8 cellular contexts compared by ENCODE assay signal in genomic region chr20:33992145-33992922, GRCh38. TPM values are rescaled to one million over a fixed set of nuclear protein-coding genes. Genes with fewer than 3 reads are reported as not detected.
DNase-seq lines count a peak whose midpoint lies in the region; ATAC-seq and TF ChIP-seq lines count a peak whose summit lies in the region.

No MANE protein-coding gene starts in this region.

- 30% methylated on average over 20 of the region's 20 CpGs for WGBS in liver

- peak overlapping the region; percentile 89 for H3K4me3 ChIP-seq in AG04450 (ENCODE audit: low read depth, low read length)
- peak overlapping the region; percentile 84 for H3K4me3 ChIP-seq in HL-60 (replicated peaks; ENCODE audit: insufficient read depth, low read length)
- peak overlapping the region; percentile 89 for H3K4me3 ChIP-seq in astrocyte of the spinal cord (ENCODE audit: low read depth, low read length)
- peak overlapping the region; percentile 68 to 93 (median 77) for H3K4me3 ChIP-seq in liver (ENCODE audit: low read depth in 1 of 3, low read length in 3 of 3)
- H3K4me3 ChIP-seq in upper lobe of right lung = peak overlapping the region; percentile 84

- H3K27me3 ChIP-seq in AG04450 (ENCODE audit: control insufficient read depth, insufficient read depth, low read length) (no peaks in the 10 kb centered on the region), HL-60 (ENCODE audit: insufficient read depth, poor library complexity, severe bottlenecking) (no peaks in the 10 kb centered on the region), liver (ENCODE audit: control insufficient read depth in 4 of 4, insufficient read depth in 4 of 4, low read length in 3 of 4) (no peaks in the 10 kb centered on the region), upper lobe of right lung (no peaks in the 10 kb centered on the region)

- no peak for TF ChIP-seq RAD21 in liver (IDR thresholded peaks at IDR 0.05)

- intact Hi-C loops in upper lobe of right lung (cut with DNase I) = no loop called here

- no peak for DNase-seq in AG04450 (ENCODE audit: low read depth, low spot score)
- no peak for DNase-seq in HL-60 (ENCODE audit: low read depth in 1 of 2, low spot score in 1 of 2)
- no peak for DNase-seq in astrocyte of the spinal cord (ENCODE audit: low read depth, low spot score)
- DNase-seq in upper lobe of right lung = no peak
- DNase-seq in ureter (ENCODE audit: low spot score) = no peak

- TF ChIP-seq CTCF in AG04450 (IDR thresholded peaks at IDR 0.05; ENCODE audit: low read depth, low read length) (no peak), HL-60 (IDR thresholded peaks at IDR 0.05; ENCODE audit: insufficient read depth, low read length) (no peak), astrocyte of the spinal cord (IDR thresholded peaks at IDR 0.05; ENCODE audit: low read depth, low read length) (no peak), liver (IDR thresholded peaks at IDR 0.05; ENCODE audit: low read depth, low read length, missing input control) (no peak), upper lobe of right lung (IDR thresholded peaks at IDR 0.05) (no peak)

- ATAC-seq in upper lobe of right lung (no peak), GM21576 (IDR thresholded peaks at IDR 0.05; ENCODE audit: unreplicated experiment) (no peak)
- ATAC-seq in activated CD4-positive, CD25-positive, alpha-beta regulatory T cell treated with anti-CD3 and anti-CD28 coated beads, Interleukin-2, amount 50 U/mL, for 24 hours = no peak

- CTCF ChIA-PET in AG04450 (lab: Charles Lee) = interaction anchor here (0.6 to 1.4 kb wide), 2 partner anchors 66 to 76 kb away, joined by 3 to 4 read pairs; no protein-coding TSS in a partner anchor

- POLR2A ChIA-PET in AG04450 (lab: Yijun Ruan, JAX) = interaction anchor here (0.6 to 2.3 kb wide), 9 partner anchors 9 to 180 kb away, joined by 4 to 21 read pairs (median 12); partner anchors contain the start of genes CHMP4B and EIF2S2

- H3K9ac ChIP-seq in liver (ENCODE audit: low read depth in 1 of 2, low read length in 2 of 2) = peak overlapping the region; percentile 78 to 94

- H3K27ac ChIP-seq in AG04450 (ENCODE audit: low read depth, low read length) (peak overlapping the region; percentile 87), HL-60 (replicated peaks) (peak overlapping the region; percentile 73), liver (ENCODE audit: low read depth in 1 of 2, low read length in 2 of 2) (peak overlapping the region; percentile 67 to 76), upper lobe of right lung (peak overlapping the region; percentile 90)

- H3K9me3 ChIP-seq in AG04450 (ENCODE audit: control insufficient read depth, insufficient read depth, low read length) (no peaks in the 10 kb centered on the region; the same call in 1 of the 2 replicates), liver (ENCODE audit: control insufficient read depth in 4 of 4, low read length in 3 of 4) (no peaks in the 10 kb centered on the region), upper lobe of right lung (no peaks in the 10 kb centered on the region)

- in situ Hi-C loops in astrocyte of the spinal cord (cut with HindIII; ENCODE audit: low sequenced_read_pairs) = no loop called here

- no peaks in the 10 kb centered on the region for H3K36me3 ChIP-seq in liver (ENCODE audit: control insufficient read depth in 4 of 4, insufficient read depth in 3 of 4, low read depth in 1 of 4, low read length in 3 of 4)
- no peaks in the 10 kb centered on the region for H3K36me3 ChIP-seq in upper lobe of right lung

- H3K4me1 ChIP-seq in liver (ENCODE audit: control insufficient read depth in 4 of 4, insufficient read depth in 4 of 4, low read length in 3 of 4) (peaks cover 5 to 37% (median 29%) of the 10 kb centered on the region in 4 donors), upper lobe of right lung (peaks cover 32% of the 10 kb centered on the region)

TF ChIP-seq in liver, 16 proteins besides CTCF, POLR2A, EP300 and RAD21:
- TF ChIP-seq NR2F2 (IDR thresholded peaks at IDR 0.05) (no peak), REST (IDR thresholded peaks at IDR 0.05) (no peak), JUND (IDR thresholded peaks at IDR 0.05) (no peak), MAX (IDR thresholded peaks at IDR 0.05) (no peak), HNF4A (conservative IDR thresholded peaks at IDR 0.05) (no peak), SP1 (IDR thresholded peaks at IDR 0.05) (no peak), FOXA1 (IDR thresholded peaks at IDR 0.05) (no peak), RXRA (IDR thresholded peaks at IDR 0.05) (no peak), EGR1 (IDR thresholded peaks at IDR 0.05; ENCODE audit: low read depth in 2 of 2) (no peak), FOXA2 (IDR thresholded peaks at IDR 0.05) (no peak), GABPA (IDR thresholded peaks at IDR 0.05 in 1 of 2, conservative IDR thresholded peaks at IDR 0.05 in 1 of 2) (no peak), YY1 (IDR thresholded peaks at IDR 0.05) (no peak)
- TF ChIP-seq, protein P1, sequence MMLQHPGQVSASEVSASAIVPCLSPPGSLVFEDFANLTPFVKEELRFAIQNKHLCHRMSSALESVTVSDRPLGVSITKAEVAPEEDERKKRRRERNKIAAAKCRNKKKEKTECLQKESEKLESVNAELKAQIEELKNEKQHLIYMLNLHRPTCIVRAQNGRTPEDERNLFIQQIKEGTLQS (IDR thresholded peaks at IDR 0.05) = no peak

RNA-seq across cellular contexts. Expression of gene RALY, which starts 1.4 kb away (rescaled TPM):
- 79.2 and 106 TPM in 2 replicates for polyA plus RNA-seq in AG04450 (2011; rRNA removed)
- polyA minus RNA-seq in AG04450 (2011; rRNA and poly(A)+ RNA removed) = 98.3 and 120 TPM in 2 replicates
- total RNA-seq in liver = 10 to 100 TPM; 23.1 to 47.4 TPM
- polyA plus RNA-seq in liver = 10 to 100 TPM; 25.0 to 41.6 TPM
- 130 TPM for total RNA-seq in upper lobe of right lung
- 111 TPM for total RNA-seq in ureter
